In the genomic region with DNA sequence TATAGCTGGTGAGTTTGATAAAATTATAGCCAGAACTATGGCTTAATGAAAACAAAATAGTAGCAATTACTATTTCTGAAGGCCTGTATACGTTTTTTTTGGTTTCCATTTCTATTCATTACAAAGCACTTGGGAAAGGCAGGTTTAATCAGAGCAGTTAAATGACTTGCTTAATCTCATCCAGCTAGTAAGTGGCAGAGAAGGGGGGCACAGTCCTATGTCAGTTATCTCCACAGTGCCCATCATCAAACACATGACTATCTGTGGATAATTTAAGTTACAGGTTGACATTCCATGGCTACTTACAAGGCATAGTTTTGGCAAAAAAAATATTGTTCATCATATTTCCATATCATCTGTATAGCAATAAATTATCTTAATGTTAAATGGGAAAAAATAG, we compare ENCODE assay signal across 24 cellular contexts.
"Had no signal": no experiment of that assay in that cellular context is flagged by ENCODE, and none has a peak within 500 bp of the region (broad histone marks: within the 10 kb centered on the region; RNA-seq: fewer than 3 reads in every experiment).

No MANE protein-coding gene starts in this region.

- H3K36me3 ChIP-seq: SJCRH30 had no signal

- H3K4me3 ChIP-seq: K562, SJCRH30 had no signal

- H3K9me3 ChIP-seq: SJCRH30 had no signal

- H3K27ac ChIP-seq: HL-60, KMS-11, SJCRH30 had no signal

- H3K27me3 ChIP-seq: SJCRH30 had no signal

- DNase-seq: Kasumi-1, MM.1S, MV-4-11, NCI-H1048, NCI-H1105, NCI-H1417, NCI-H1436 treated with DMSO at 0.1 percent for 48 hours, NCI-H1694, NCI-H187 treated with DMSO at 0.1 percent for 48 hours, NCI-H2029 treated with DMSO at 0.1 percent for 48 hours, NCI-H2171, NCI-H226, NCI-H446, NCI-H510A, NCI-H524 treated with DMSO at 0.1 percent for 48 hours, NCI-H69, NCI-H774, RPMI8226, SHP77 treated with DMSO at 0.1 percent for 48 hours, SJCRH30 had no signal

- H3K4me1 ChIP-seq: SJCRH30 had no signal

- ATAC-seq: K562, SK-N-SH treated with all-trans-retinoic acid at 6 μM for 48 hours had no signal
